ENCODE assay signal across 1 cellular context in the genomic region with DNA sequence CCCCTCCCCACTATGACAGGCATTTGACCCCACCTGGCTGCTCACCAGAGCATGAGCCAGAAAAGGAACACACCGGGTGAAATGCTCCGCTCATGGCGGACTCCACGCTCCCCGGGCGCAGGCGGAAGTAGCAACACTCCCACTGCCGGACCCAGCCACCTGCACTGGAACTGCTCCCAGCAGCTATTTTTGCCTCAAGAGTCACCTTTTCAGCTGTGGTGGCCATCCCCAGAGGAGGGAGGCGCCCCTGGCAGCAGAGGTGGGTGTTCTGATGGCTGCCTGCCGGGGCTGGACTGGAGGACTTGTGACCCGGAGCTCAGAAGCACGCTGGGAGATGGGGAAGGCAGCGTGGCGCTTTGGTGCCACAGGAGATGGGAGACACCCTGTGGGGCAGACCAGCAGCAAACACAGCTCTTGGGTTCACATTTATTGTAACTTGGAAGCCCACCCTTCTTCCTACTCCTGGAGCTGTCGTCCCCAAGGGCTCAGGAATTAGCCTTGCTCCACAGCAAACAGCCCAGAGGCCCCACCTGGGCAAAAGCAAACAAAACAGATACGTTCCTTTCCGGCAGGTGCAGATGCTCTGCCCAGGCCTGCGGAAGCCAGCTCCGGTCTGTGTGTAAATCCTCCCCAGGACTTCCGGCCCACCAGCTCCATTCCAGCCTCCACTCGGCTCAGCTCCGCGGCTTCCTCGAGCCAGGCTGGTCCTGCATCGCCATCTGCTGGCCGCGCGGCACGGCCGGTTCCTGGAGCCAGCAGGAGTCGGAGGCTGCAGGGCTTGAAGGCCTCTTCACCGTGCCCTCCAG.
TF ChIP-seq lines count a peak whose summit lies in the region.

No MANE protein-coding gene starts in this region.

TF ChIP-seq in GM12878, 131 proteins besides CTCF, POLR2A, EP300 and RAD21 (continues in another document):
- TF ChIP-seq RUNX3 (IDR thresholded peaks at IDR 0.05; ENCODE audit: low read length) (no peak), YY1 (IDR thresholded peaks at IDR 0.05; ENCODE audit: low read depth, low read length) (peak; percentile 96), JUNB (IDR thresholded peaks at IDR 0.05) (no peak), KLF5 (IDR thresholded peaks at IDR 0.05; ENCODE audit: partially characterized antibody) (peak; percentile 76), TBL1XR1 (IDR thresholded peaks at IDR 0.05; ENCODE audit: low read depth, low read length) (peak; percentile 73; the same call in 1 of the 2 replicates), ASH2L (IDR thresholded peaks at IDR 0.05; ENCODE audit: borderline replicate concordance, low read depth) (no peak), NR2C1 (IDR thresholded peaks at IDR 0.05) (peak; percentile 35; the same call in 1 of the 2 replicates), SRF (IDR thresholded peaks at IDR 0.05; ENCODE audit: low read depth in 2 of 2, low read length in 2 of 2) (0 out of 4 replicates have a peak, but pooled peaks of 1 of the 2 experiments have one; percentile 49), ZZZ3 (IDR thresholded peaks at IDR 0.05; ENCODE audit: control insufficient read depth, insufficient read length, low read depth) (no peak), FOXM1 (IDR thresholded peaks at IDR 0.05; ENCODE audit: low read depth, low read length) (no peak), RFX5 (IDR thresholded peaks at IDR 0.05; ENCODE audit: low read depth, low read length) (peak; percentile 37; the same call in 1 of the 2 replicates), SIX5 (IDR thresholded peaks at IDR 0.05; ENCODE audit: low read depth, low read length, severe bottlenecking) (peak; percentile 26), RB1 (IDR thresholded peaks at IDR 0.05; ENCODE audit: borderline replicate concordance) (peak; percentile 79; the same call in 1 of the 2 replicates), CEBPB (IDR thresholded peaks at IDR 0.05; ENCODE audit: borderline replicate concordance in 1 of 2, low read depth in 2 of 2, low read length in 2 of 2) (no peak), NBN (IDR thresholded peaks at IDR 0.05) (peak; percentile 90), NFYA (IDR thresholded peaks at IDR 0.05; ENCODE audit: borderline replicate concordance, low read depth, low read length) (no peak), SMC3 (IDR thresholded peaks at IDR 0.05; ENCODE audit: borderline replicate concordance, low read length) (peak; percentile 98), YBX1 (IDR thresholded peaks at IDR 0.05) (no peak), SMAD5 (IDR thresholded peaks at IDR 0.05; ENCODE audit: low read depth) (no peak; the same call in 1 of the 2 replicates), TCF3 (IDR thresholded peaks at IDR 0.05; ENCODE audit: borderline replicate concordance, insufficient read depth, low read depth, low read length) (peak; percentile 96), EED (IDR thresholded peaks at IDR 0.05; ENCODE audit: low read depth) (peak; percentile 56; the same call in 1 of the 2 replicates), MEF2A (IDR thresholded peaks at IDR 0.05; ENCODE audit: insufficient read depth, low read depth, low read length) (peak; percentile 61; the same call in 1 of the 2 replicates), BHLHE40 (IDR thresholded peaks at IDR 0.05; ENCODE audit: borderline replicate concordance in 1 of 2, low read depth in 2 of 2, low read length in 1 of 2) (peak; percentile 61 to 78; a peak in 3 of 4 replicates), POLR2AphosphoS2 (IDR thresholded peaks at IDR 0.05; ENCODE audit: low read depth, low read length) (peak; percentile 18; the same call in 1 of the 2 replicates), IKZF1 (conservative IDR thresholded peaks at IDR 0.05) (peak; percentile 81), CHD2 (IDR thresholded peaks at IDR 0.05; ENCODE audit: borderline replicate concordance, low read depth, low read length) (peak; percentile 76), IKZF2 (IDR thresholded peaks at IDR 0.05) (peak in 1 of 2 experiments; percentile 63; a peak in 3 of 4 replicates), ZNF24 (IDR thresholded peaks at IDR 0.05) (peak; percentile 83), IRF4 (IDR thresholded peaks at IDR 0.05; ENCODE audit: low read depth, low read length) (peak; percentile 89), LARP7 (IDR thresholded peaks at IDR 0.05) (peak; percentile 97; the same call in 1 of the 2 replicates), NFXL1 (IDR thresholded peaks at IDR 0.05; ENCODE audit: borderline replicate concordance) (no peak), ZNF217 (IDR thresholded peaks at IDR 0.05) (no peak; the same call in 1 of the 2 replicates), HDGF (IDR thresholded peaks at IDR 0.05) (0 out of 2 replicates have a peak, but pooled peaks have one; percentile 13), SREBF1 (IDR thresholded peaks at IDR 0.05; ENCODE audit: low read length) (no peak), TAF1 (IDR thresholded peaks at IDR 0.05; ENCODE audit: borderline replicate concordance, low read depth, low read length) (peak; percentile 53), TCF7 (IDR thresholded peaks at IDR 0.05; ENCODE audit: borderline replicate concordance) (0 out of 2 replicates have a peak, but pooled peaks have one; percentile 15), CBFB (IDR thresholded peaks at IDR 0.05; ENCODE audit: low read depth) (peak; percentile 80), MTA2 (IDR thresholded peaks at IDR 0.05; ENCODE audit: low read depth) (peak; percentile 30; the same call in 1 of the 2 replicates), NFIC (IDR thresholded peaks at IDR 0.05; ENCODE audit: low read depth, low read length) (no peak), ZNF274 (IDR thresholded peaks at IDR 0.05; ENCODE audit: insufficient read depth, insufficient read length) (no peak), ESRRA (IDR thresholded peaks at IDR 0.05; ENCODE audit: low read length) (peak; percentile 93), NR2F1 (conservative IDR thresholded peaks at IDR 0.05) (no peak), BCL11A (IDR thresholded peaks at IDR 0.05; ENCODE audit: low read depth, low read length) (peak; percentile 59; the same call in 1 of the 2 replicates), SPI1 (IDR thresholded peaks at IDR 0.05; ENCODE audit: borderline replicate concordance, insufficient read depth, low read depth, low read length) (no peak), SUZ12 (IDR thresholded peaks at IDR 0.05; ENCODE audit: unreplicated experiment) (no peak), SMARCA5 (IDR thresholded peaks at IDR 0.05) (peak; percentile 97)
- TF ChIP-seq, protein P1, sequence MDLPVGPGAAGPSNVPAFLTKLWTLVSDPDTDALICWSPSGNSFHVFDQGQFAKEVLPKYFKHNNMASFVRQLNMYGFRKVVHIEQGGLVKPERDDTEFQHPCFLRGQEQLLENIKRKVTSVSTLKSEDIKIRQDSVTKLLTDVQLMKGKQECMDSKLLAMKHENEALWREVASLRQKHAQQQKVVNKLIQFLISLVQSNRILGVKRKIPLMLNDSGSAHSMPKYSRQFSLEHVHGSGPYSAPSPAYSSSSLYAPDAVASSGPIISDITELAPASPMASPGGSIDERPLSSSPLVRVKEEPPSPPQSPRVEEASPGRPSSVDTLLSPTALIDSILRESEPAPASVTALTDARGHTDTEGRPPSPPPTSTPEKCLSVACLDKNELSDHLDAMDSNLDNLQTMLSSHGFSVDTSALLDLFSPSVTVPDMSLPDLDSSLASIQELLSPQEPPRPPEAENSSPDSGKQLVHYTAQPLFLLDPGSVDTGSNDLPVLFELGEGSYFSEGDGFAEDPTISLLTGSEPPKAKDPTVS (IDR thresholded peaks at IDR 0.05; ENCODE audit: low read depth, low read length): peak; percentile 69; the same call in 1 of the 2 replicates
- TF ChIP-seq, protein P2, sequence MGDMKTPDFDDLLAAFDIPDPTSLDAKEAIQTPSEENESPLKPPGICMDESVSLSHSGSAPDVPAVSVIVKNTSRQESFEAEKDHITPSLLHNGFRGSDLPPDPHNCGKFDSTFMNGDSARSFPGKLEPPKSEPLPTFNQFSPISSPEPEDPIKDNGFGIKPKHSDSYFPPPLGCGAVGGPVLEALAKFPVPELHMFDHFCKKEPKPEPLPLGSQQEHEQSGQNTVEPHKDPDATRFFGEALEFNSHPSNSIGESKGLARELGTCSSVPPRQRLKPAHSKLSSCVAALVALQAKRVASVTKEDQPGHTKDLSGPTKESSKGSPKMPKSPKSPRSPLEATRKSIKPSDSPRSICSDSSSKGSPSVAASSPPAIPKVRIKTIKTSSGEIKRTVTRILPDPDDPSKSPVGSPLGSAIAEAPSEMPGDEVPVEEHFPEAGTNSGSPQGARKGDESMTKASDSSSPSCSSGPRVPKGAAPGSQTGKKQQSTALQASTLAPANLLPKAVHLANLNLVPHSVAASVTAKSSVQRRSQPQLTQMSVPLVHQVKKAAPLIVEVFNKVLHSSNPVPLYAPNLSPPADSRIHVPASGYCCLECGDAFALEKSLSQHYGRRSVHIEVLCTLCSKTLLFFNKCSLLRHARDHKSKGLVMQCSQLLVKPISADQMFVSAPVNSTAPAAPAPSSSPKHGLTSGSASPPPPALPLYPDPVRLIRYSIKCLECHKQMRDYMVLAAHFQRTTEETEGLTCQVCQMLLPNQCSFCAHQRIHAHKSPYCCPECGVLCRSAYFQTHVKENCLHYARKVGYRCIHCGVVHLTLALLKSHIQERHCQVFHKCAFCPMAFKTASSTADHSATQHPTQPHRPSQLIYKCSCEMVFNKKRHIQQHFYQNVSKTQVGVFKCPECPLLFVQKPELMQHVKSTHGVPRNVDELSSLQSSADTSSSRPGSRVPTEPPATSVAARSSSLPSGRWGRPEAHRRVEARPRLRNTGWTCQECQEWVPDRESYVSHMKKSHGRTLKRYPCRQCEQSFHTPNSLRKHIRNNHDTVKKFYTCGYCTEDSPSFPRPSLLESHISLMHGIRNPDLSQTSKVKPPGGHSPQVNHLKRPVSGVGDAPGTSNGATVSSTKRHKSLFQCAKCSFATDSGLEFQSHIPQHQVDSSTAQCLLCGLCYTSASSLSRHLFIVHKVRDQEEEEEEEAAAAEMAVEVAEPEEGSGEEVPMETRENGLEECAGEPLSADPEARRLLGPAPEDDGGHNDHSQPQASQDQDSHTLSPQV (IDR thresholded peaks at IDR 0.05): no peak
- TF ChIP-seq, protein P3, sequence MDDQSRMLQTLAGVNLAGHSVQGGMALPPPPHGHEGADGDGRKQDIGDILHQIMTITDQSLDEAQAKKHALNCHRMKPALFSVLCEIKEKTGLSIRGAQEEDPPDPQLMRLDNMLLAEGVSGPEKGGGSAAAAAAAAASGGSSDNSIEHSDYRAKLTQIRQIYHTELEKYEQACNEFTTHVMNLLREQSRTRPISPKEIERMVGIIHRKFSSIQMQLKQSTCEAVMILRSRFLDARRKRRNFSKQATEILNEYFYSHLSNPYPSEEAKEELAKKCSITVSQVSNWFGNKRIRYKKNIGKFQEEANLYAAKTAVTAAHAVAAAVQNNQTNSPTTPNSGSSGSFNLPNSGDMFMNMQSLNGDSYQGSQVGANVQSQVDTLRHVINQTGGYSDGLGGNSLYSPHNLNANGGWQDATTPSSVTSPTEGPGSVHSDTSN (IDR thresholded peaks at IDR 0.05; ENCODE audit: insufficient replicate concordance, low read depth, low read length): no peak
- TF ChIP-seq, protein P4, sequence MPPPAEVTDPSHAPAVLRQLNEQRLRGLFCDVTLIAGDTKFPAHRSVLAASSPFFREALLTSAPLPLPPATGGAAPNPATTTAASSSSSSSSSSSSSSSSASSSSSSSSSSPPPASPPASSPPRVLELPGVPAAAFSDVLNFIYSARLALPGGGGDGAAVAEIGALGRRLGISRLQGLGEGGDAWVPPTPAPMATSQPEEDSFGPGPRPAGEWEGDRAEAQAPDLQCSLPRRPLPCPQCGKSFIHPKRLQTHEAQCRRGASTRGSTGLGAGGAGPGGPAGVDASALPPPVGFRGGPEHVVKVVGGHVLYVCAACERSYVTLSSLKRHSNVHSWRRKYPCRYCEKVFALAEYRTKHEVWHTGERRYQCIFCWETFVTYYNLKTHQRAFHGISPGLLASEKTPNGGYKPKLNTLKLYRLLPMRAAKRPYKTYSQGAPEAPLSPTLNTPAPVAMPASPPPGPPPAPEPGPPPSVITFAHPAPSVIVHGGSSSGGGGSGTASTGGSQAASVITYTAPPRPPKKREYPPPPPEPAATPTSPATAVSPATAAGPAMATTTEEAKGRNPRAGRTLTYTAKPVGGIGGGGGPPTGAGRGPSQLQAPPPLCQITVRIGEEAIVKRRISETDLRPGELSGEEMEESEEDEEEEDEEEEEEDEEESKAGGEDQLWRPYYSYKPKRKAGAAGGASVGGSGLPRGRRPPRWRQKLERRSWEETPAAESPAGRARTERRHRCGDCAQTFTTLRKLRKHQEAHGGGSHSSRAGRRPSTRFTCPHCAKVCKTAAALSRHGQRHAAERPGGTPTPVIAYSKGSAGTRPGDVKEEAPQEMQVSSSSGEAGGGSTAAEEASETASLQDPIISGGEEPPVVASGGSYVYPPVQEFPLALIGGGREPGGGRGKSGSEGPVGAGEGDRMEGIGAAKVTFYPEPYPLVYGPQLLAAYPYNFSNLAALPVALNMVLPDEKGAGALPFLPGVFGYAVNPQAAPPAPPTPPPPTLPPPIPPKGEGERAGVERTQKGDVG (CRISPR knock-in tag; IDR thresholded peaks at IDR 0.05): no peak
- TF ChIP-seq, protein P5, sequence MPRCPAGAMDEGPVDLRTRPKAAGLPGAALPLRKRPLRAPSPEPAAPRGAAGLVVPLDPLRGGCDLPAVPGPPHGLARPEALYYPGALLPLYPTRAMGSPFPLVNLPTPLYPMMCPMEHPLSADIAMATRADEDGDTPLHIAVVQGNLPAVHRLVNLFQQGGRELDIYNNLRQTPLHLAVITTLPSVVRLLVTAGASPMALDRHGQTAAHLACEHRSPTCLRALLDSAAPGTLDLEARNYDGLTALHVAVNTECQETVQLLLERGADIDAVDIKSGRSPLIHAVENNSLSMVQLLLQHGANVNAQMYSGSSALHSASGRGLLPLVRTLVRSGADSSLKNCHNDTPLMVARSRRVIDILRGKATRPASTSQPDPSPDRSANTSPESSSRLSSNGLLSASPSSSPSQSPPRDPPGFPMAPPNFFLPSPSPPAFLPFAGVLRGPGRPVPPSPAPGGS (IDR thresholded peaks at IDR 0.05; ENCODE audit: borderline replicate concordance, insufficient read depth, low read depth, low read length, poor library complexity, severe bottlenecking): no peak
- TF ChIP-seq, protein P6, sequence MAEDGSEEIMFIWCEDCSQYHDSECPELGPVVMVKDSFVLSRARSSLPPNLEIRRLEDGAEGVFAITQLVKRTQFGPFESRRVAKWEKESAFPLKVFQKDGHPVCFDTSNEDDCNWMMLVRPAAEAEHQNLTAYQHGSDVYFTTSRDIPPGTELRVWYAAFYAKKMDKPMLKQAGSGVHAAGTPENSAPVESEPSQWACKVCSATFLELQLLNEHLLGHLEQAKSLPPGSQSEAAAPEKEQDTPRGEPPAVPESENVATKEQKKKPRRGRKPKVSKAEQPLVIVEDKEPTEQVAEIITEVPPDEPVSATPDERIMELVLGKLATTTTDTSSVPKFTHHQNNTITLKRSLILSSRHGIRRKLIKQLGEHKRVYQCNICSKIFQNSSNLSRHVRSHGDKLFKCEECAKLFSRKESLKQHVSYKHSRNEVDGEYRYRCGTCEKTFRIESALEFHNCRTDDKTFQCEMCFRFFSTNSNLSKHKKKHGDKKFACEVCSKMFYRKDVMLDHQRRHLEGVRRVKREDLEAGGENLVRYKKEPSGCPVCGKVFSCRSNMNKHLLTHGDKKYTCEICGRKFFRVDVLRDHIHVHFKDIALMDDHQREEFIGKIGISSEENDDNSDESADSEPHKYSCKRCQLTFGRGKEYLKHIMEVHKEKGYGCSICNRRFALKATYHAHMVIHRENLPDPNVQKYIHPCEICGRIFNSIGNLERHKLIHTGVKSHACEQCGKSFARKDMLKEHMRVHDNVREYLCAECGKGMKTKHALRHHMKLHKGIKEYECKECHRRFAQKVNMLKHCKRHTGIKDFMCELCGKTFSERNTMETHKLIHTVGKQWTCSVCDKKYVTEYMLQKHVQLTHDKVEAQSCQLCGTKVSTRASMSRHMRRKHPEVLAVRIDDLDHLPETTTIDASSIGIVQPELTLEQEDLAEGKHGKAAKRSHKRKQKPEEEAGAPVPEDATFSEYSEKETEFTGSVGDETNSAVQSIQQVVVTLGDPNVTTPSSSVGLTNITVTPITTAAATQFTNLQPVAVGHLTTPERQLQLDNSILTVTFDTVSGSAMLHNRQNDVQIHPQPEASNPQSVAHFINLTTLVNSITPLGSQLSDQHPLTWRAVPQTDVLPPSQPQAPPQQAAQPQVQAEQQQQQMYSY (CRISPR knock-in tag; IDR thresholded peaks at IDR 0.05): no peak
